In the genomic region with DNA sequence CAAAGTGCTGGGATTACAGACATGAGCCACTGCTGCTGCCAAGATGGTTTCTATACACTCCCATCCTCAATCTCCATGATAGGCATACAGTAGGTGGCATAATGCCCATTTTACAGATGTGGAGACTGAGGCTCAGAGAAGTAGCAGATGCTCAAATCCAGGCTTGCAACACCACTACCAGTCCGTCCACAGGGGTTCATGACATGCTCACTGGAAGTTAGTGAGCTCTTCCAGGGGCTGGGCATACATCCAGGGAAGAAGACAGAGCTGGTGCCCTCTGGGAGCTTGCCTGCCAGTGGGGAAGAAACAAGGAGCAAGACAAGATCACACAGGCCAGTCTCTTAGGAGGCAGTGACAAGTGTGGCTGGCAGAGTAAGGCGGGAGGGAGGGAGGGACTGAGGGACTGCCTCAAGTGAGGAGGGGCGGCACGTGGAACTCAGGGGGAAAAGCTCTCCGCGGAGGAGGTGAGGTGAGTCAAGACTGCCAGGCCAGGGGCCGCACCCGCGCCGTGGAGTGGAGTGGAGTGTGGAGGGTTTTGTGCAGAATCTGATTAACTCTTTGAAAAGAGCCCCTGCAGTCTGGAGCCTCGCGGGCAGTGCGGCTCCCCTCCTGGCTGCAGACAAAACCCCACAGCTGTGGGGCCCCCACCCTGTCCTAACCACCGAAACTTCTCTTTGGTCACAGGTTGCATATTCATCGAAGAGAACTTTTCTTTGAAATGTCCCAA, we compare ENCODE assay signal across 1 cellular context.
TF ChIP-seq lines count a peak whose summit lies in the region.

No MANE protein-coding gene starts in this region.

TF ChIP-seq in K562, 482 proteins besides CTCF, POLR2A, EP300 and RAD21 (continued from another document):
- TF ChIP-seq, protein P1, sequence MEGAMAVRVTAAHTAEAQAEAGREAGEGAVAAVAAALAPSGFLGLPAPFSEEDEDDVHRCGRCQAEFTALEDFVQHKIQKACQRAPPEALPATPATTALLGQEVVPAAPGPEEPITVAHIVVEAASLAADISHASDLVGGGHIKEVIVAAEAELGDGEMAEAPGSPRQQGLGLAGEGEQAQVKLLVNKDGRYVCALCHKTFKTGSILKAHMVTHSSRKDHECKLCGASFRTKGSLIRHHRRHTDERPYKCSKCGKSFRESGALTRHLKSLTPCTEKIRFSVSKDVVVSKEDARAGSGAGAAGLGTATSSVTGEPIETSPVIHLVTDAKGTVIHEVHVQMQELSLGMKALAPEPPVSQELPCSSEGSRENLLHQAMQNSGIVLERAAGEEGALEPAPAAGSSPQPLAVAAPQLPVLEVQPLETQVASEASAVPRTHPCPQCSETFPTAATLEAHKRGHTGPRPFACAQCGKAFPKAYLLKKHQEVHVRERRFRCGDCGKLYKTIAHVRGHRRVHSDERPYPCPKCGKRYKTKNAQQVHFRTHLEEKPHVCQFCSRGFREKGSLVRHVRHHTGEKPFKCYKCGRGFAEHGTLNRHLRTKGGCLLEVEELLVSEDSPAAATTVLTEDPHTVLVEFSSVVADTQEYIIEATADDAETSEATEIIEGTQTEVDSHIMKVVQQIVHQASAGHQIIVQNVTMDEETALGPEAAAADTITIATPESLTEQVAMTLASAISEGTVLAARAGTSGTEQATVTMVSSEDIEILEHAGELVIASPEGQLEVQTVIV (CRISPR knock-in tag; IDR thresholded peaks at IDR 0.05; ENCODE audit: borderline replicate concordance), result no peak
- TF ChIP-seq BMI1 (IDR thresholded peaks at IDR 0.05; ENCODE audit: low read length) (no peak), NR2C1 (IDR thresholded peaks at IDR 0.05) (no peak), NR2C1 (tag; IDR thresholded peaks at IDR 0.05) (no peak), IFI16 (CRISPR knock-in tag; IDR thresholded peaks at IDR 0.05) (no peak), NFATC3 (IDR thresholded peaks at IDR 0.05) (no peak), ZEB2 (IDR thresholded peaks at IDR 0.05) (no peak), GABPB2 (CRISPR knock-in tag; conservative IDR thresholded peaks at IDR 0.05) (no peak), ZNF644 (tag; IDR thresholded peaks at IDR 0.05; ENCODE audit: low read depth) (no peak), CBX1 (IDR thresholded peaks at IDR 0.05; ENCODE audit: low read depth) (peak; percentile 48; the same call in 1 of the 2 replicates), RCOR1 (IDR thresholded peaks at IDR 0.05; ENCODE audit: borderline replicate concordance in 1 of 2, low read depth in 2 of 2, low read length in 2 of 2) (peak in 1 of 2 experiments; percentile 67; a peak in 2 of 4 replicates), POLR3G (IDR thresholded peaks at IDR 0.05; ENCODE audit: extremely low read depth, insufficient read length, insufficient replicate concordance) (no peak), ZNF217 (CRISPR knock-in tag; IDR thresholded peaks at IDR 0.05) (no peak), CHD1 (IDR thresholded peaks at IDR 0.05; ENCODE audit: low read length) (no peak), SMARCA5 (IDR thresholded peaks at IDR 0.05) (peak; percentile 89; the same call in 1 of the 2 replicates), ADNP (tag; IDR thresholded peaks at IDR 0.05) (peak; percentile 83), ZNF79 (CRISPR knock-in tag; IDR thresholded peaks at IDR 0.05; ENCODE audit: low read depth) (no peak), RBM25 (IDR thresholded peaks at IDR 0.05; ENCODE audit: low read depth, low read length, severe bottlenecking) (peak; percentile 87), BCOR (IDR thresholded peaks at IDR 0.05) (peak; percentile 92), MYBL2 (IDR thresholded peaks at IDR 0.05; ENCODE audit: low read depth) (no peak), MYBL2 (CRISPR knock-in tag; IDR thresholded peaks at IDR 0.05; ENCODE audit: borderline replicate concordance) (no peak)
- TF ChIP-seq, protein P2, sequence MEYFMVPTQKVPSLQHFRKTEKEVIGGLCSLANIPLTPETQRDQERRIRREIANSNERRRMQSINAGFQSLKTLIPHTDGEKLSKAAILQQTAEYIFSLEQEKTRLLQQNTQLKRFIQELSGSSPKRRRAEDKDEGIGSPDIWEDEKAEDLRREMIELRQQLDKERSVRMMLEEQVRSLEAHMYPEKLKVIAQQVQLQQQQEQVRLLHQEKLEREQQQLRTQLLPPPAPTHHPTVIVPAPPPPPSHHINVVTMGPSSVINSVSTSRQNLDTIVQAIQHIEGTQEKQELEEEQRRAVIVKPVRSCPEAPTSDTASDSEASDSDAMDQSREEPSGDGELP (CRISPR knock-in tag; IDR thresholded peaks at IDR 0.05; ENCODE audit: borderline replicate concordance), result peak; percentile 42; the same call in 1 of the 2 replicates
- TF ChIP-seq, protein P3, sequence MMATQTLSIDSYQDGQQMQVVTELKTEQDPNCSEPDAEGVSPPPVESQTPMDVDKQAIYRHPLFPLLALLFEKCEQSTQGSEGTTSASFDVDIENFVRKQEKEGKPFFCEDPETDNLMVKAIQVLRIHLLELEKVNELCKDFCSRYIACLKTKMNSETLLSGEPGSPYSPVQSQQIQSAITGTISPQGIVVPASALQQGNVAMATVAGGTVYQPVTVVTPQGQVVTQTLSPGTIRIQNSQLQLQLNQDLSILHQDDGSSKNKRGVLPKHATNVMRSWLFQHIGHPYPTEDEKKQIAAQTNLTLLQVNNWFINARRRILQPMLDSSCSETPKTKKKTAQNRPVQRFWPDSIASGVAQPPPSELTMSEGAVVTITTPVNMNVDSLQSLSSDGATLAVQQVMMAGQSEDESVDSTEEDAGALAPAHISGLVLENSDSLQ (IDR thresholded peaks at IDR 0.05), result no peak
- TF ChIP-seq, protein P4, sequence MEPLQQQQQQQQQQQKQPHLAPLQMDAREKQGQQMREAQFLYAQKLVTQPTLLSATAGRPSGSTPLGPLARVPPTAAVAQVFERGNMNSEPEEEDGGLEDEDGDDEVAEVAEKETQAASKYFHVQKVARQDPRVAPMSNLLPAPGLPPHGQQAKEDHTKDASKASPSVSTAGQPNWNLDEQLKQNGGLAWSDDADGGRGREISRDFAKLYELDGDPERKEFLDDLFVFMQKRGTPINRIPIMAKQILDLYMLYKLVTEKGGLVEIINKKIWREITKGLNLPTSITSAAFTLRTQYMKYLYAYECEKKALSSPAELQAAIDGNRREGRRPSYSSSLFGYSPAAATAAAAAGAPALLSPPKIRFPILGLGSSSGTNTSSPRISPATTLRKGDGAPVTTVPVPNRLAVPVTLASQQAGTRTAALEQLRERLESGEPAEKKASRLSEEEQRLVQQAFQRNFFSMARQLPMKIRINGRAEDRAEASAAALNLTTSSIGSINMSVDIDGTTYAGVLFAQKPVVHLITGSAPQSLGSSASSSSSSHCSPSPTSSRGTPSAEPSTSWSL (CRISPR knock-in tag; IDR thresholded peaks at IDR 0.05; ENCODE audit: borderline replicate concordance), result no peak
- TF ChIP-seq, protein P5, sequence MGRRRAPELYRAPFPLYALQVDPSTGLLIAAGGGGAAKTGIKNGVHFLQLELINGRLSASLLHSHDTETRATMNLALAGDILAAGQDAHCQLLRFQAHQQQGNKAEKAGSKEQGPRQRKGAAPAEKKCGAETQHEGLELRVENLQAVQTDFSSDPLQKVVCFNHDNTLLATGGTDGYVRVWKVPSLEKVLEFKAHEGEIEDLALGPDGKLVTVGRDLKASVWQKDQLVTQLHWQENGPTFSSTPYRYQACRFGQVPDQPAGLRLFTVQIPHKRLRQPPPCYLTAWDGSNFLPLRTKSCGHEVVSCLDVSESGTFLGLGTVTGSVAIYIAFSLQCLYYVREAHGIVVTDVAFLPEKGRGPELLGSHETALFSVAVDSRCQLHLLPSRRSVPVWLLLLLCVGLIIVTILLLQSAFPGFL (CRISPR knock-in tag; IDR thresholded peaks at IDR 0.05), result no peak
